1 cellular context compared by ENCODE assay signal in the genomic region with DNA sequence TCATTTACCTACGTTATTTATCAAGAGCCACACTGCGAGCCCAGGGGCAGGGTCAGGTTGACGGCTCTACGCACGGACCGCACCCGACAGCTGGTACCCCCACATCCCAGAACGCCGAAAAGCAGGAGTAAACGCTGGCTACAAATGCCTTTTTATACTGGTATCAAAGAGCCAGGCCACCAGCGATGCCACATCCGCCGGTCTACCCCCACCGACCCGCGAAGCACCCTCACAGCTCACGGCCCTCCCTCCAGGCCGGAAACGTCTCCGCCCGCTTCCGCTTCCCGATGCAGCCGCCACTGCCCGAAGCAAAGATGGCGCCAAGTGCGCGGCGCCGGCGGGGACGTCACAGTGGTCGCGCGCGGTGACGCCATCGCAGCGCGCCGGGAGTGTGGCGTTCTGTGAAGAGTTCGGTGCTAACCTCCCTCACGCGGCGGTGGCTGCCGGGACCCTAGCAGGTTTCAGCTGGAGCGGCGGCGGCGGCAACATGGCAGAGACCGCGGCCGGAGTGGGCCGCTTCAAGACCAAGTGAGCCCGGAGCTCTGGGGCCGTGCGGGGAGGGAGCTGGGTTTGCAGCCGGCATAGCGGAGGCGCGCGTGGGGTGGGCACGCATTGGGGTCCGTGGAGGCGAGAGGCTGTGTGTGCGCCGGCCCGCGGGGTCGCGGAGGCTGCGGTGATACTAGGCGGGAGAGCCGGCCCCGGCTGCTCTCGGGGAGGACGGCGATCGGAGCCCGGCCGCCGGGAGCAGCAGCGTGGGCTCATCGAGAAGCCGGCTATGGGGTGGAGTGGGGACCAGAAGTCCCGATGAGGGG.
A peak's percentile ranks its signal among the peaks of the same experiment; 100 is the strongest.
TF ChIP-seq lines count a peak whose summit lies in the region.

A gene (plus strand): TSS at position 376 of the 812 bp plus-strand sequence. CDS start 112 bp downstream, at position 488.

TF ChIP-seq in HepG2, 621 proteins besides CTCF, POLR2A, EP300 and RAD21 (continued from another document and continues in another):
- TF ChIP-seq, protein P1, sequence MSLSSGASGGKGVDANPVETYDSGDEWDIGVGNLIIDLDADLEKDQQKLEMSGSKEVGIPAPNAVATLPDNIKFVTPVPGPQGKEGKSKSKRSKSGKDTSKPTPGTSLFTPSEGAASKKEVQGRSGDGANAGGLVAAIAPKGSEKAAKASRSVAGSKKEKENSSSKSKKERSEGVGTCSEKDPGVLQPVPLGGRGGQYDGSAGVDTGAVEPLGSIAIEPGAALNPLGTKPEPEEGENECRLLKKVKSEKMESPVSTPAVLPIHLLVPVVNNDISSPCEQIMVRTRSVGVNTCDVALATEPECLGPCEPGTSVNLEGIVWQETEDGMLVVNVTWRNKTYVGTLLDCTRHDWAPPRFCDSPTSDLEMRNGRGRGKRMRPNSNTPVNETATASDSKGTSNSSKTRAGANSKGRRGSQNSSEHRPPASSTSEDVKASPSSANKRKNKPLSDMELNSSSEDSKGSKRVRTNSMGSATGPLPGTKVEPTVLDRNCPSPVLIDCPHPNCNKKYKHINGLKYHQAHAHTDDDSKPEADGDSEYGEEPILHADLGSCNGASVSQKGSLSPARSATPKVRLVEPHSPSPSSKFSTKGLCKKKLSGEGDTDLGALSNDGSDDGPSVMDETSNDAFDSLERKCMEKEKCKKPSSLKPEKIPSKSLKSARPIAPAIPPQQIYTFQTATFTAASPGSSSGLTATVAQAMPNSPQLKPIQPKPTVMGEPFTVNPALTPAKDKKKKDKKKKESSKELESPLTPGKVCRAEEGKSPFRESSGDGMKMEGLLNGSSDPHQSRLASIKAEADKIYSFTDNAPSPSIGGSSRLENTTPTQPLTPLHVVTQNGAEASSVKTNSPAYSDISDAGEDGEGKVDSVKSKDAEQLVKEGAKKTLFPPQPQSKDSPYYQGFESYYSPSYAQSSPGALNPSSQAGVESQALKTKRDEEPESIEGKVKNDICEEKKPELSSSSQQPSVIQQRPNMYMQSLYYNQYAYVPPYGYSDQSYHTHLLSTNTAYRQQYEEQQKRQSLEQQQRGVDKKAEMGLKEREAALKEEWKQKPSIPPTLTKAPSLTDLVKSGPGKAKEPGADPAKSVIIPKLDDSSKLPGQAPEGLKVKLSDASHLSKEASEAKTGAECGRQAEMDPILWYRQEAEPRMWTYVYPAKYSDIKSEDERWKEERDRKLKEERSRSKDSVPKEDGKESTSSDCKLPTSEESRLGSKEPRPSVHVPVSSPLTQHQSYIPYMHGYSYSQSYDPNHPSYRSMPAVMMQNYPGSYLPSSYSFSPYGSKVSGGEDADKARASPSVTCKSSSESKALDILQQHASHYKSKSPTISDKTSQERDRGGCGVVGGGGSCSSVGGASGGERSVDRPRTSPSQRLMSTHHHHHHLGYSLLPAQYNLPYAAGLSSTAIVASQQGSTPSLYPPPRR (CRISPR knock-in tag; IDR thresholded peaks at IDR 0.05; ENCODE audit: borderline replicate concordance), result peak; percentile 81
- TF ChIP-seq ZNF891 (CRISPR knock-in tag; IDR thresholded peaks at IDR 0.05) (no peak), ZNF337 (CRISPR knock-in tag; IDR thresholded peaks at IDR 0.05; ENCODE audit: borderline replicate concordance, low read depth) (peak; percentile 71; the same call in 1 of the 2 replicates), BRCA1 (CRISPR knock-in tag; IDR thresholded peaks at IDR 0.05) (0 out of 2 replicates have a peak, but pooled peaks have one; percentile 56), ATF1 (CRISPR knock-in tag; IDR thresholded peaks at IDR 0.05) (peak; percentile 100), WIZ (CRISPR knock-in tag; IDR thresholded peaks at IDR 0.05) (peak; percentile 45; the same call in 1 of the 2 replicates), DR1 (CRISPR knock-in tag; IDR thresholded peaks at IDR 0.05) (peak; percentile 89), EED (CRISPR knock-in tag; IDR thresholded peaks at IDR 0.05) (peak; percentile 37; the same call in 1 of the 2 replicates), GTF2F1 (IDR thresholded peaks at IDR 0.05; ENCODE audit: low read length) (no peak), SP4 (CRISPR knock-in tag; IDR thresholded peaks at IDR 0.05) (peak; percentile 97), ZFP82 (CRISPR knock-in tag; IDR thresholded peaks at IDR 0.05; ENCODE audit: borderline replicate concordance) (no peak), PHB2 (IDR thresholded peaks at IDR 0.05; ENCODE audit: partially characterized antibody) (no peak), MZF1 (CRISPR knock-in tag; IDR thresholded peaks at IDR 0.05; ENCODE audit: borderline replicate concordance) (0 out of 2 replicates have a peak, but pooled peaks have one; percentile 81), RARA (CRISPR knock-in tag; IDR thresholded peaks at IDR 0.05) (peak; percentile 56), ZFP37 (CRISPR knock-in tag; IDR thresholded peaks at IDR 0.05; ENCODE audit: borderline replicate concordance) (peak; percentile 8; the same call in 1 of the 2 replicates), ETV5 (CRISPR knock-in tag; IDR thresholded peaks at IDR 0.05; ENCODE audit: borderline replicate concordance) (peak; percentile 94), SMYD3 (CRISPR knock-in tag; IDR thresholded peaks at IDR 0.05) (no peak), HOXD1 (CRISPR knock-in tag; IDR thresholded peaks at IDR 0.05) (peak; percentile 26; the same call in 1 of the 2 replicates), HMG20A (CRISPR knock-in tag; IDR thresholded peaks at IDR 0.05; ENCODE audit: borderline replicate concordance) (0 out of 2 replicates have a peak, but pooled peaks have one; percentile 21), ZNF605 (CRISPR knock-in tag; IDR thresholded peaks at IDR 0.05) (peak; percentile 73; the same call in 1 of the 2 replicates), SRY (CRISPR knock-in tag; IDR thresholded peaks at IDR 0.05) (peak; percentile 39; the same call in 1 of the 2 replicates), PCBP1 (IDR thresholded peaks at IDR 0.05; ENCODE audit: borderline replicate concordance, low read depth, low read length) (no peak), ARNTL (CRISPR knock-in tag; IDR thresholded peaks at IDR 0.05) (peak; percentile 84), RFXAP (CRISPR knock-in tag; IDR thresholded peaks at IDR 0.05; ENCODE audit: borderline replicate concordance) (no peak; the same call in 1 of the 2 replicates), ZNF468 (CRISPR knock-in tag; IDR thresholded peaks at IDR 0.05) (no peak), ZBTB1 (CRISPR knock-in tag; IDR thresholded peaks at IDR 0.05; ENCODE audit: borderline replicate concordance) (no peak), NFIC (IDR thresholded peaks at IDR 0.05; ENCODE audit: low read length) (no peak), DPF2 (CRISPR knock-in tag; IDR thresholded peaks at IDR 0.05; ENCODE audit: borderline replicate concordance, low read depth) (no peak), TOPORS (CRISPR knock-in tag; IDR thresholded peaks at IDR 0.05) (peak; percentile 69; the same call in 1 of the 2 replicates), KMT2A (CRISPR knock-in tag; IDR thresholded peaks at IDR 0.05) (peak; percentile 95), MYC (CRISPR knock-in tag; IDR thresholded peaks at IDR 0.05; ENCODE audit: borderline replicate concordance) (peak; percentile 93), JUND (CRISPR knock-in tag; IDR thresholded peaks at IDR 0.05) (peak; percentile 79), ZBTB3 (CRISPR knock-in tag; IDR thresholded peaks at IDR 0.05; ENCODE audit: borderline replicate concordance, low read depth) (peak; percentile 75; the same call in 1 of the 2 replicates)
- TF ChIP-seq, protein P2, sequence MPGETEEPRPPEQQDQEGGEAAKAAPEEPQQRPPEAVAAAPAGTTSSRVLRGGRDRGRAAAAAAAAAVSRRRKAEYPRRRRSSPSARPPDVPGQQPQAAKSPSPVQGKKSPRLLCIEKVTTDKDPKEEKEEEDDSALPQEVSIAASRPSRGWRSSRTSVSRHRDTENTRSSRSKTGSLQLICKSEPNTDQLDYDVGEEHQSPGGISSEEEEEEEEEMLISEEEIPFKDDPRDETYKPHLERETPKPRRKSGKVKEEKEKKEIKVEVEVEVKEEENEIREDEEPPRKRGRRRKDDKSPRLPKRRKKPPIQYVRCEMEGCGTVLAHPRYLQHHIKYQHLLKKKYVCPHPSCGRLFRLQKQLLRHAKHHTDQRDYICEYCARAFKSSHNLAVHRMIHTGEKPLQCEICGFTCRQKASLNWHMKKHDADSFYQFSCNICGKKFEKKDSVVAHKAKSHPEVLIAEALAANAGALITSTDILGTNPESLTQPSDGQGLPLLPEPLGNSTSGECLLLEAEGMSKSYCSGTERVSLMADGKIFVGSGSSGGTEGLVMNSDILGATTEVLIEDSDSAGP (CRISPR knock-in tag; IDR thresholded peaks at IDR 0.05; ENCODE audit: borderline replicate concordance), result peak; percentile 95
- TF ChIP-seq, protein P3, sequence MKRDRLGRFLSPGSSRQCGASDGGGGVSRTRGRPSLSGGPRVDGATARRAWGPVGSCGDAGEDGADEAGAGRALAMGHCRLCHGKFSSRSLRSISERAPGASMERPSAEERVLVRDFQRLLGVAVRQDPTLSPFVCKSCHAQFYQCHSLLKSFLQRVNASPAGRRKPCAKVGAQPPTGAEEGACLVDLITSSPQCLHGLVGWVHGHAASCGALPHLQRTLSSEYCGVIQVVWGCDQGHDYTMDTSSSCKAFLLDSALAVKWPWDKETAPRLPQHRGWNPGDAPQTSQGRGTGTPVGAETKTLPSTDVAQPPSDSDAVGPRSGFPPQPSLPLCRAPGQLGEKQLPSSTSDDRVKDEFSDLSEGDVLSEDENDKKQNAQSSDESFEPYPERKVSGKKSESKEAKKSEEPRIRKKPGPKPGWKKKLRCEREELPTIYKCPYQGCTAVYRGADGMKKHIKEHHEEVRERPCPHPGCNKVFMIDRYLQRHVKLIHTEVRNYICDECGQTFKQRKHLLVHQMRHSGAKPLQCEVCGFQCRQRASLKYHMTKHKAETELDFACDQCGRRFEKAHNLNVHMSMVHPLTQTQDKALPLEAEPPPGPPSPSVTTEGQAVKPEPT (CRISPR knock-in tag; IDR thresholded peaks at IDR 0.05; ENCODE audit: low read depth), result 0 out of 2 replicates have a peak, but pooled peaks have one; percentile 48
- TF ChIP-seq, protein P4, sequence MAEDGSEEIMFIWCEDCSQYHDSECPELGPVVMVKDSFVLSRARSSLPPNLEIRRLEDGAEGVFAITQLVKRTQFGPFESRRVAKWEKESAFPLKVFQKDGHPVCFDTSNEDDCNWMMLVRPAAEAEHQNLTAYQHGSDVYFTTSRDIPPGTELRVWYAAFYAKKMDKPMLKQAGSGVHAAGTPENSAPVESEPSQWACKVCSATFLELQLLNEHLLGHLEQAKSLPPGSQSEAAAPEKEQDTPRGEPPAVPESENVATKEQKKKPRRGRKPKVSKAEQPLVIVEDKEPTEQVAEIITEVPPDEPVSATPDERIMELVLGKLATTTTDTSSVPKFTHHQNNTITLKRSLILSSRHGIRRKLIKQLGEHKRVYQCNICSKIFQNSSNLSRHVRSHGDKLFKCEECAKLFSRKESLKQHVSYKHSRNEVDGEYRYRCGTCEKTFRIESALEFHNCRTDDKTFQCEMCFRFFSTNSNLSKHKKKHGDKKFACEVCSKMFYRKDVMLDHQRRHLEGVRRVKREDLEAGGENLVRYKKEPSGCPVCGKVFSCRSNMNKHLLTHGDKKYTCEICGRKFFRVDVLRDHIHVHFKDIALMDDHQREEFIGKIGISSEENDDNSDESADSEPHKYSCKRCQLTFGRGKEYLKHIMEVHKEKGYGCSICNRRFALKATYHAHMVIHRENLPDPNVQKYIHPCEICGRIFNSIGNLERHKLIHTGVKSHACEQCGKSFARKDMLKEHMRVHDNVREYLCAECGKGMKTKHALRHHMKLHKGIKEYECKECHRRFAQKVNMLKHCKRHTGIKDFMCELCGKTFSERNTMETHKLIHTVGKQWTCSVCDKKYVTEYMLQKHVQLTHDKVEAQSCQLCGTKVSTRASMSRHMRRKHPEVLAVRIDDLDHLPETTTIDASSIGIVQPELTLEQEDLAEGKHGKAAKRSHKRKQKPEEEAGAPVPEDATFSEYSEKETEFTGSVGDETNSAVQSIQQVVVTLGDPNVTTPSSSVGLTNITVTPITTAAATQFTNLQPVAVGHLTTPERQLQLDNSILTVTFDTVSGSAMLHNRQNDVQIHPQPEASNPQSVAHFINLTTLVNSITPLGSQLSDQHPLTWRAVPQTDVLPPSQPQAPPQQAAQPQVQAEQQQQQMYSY (CRISPR knock-in tag; IDR thresholded peaks at IDR 0.05), result no peak
- TF ChIP-seq, protein P5, sequence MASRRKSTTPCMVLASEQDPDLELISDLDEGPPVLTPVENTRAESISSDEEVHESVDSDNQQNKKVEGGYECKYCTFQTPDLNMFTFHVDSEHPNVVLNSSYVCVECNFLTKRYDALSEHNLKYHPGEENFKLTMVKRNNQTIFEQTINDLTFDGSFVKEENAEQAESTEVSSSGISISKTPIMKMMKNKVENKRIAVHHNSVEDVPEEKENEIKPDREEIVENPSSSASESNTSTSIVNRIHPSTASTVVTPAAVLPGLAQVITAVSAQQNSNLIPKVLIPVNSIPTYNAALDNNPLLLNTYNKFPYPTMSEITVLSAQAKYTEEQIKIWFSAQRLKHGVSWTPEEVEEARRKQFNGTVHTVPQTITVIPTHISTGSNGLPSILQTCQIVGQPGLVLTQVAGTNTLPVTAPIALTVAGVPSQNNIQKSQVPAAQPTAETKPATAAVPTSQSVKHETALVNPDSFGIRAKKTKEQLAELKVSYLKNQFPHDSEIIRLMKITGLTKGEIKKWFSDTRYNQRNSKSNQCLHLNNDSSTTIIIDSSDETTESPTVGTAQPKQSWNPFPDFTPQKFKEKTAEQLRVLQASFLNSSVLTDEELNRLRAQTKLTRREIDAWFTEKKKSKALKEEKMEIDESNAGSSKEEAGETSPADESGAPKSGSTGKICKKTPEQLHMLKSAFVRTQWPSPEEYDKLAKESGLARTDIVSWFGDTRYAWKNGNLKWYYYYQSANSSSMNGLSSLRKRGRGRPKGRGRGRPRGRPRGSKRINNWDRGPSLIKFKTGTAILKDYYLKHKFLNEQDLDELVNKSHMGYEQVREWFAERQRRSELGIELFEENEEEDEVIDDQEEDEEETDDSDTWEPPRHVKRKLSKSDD (CRISPR knock-in tag; IDR thresholded peaks at IDR 0.05; ENCODE audit: low read depth), result peak; percentile 100
- TF ChIP-seq, protein P6, sequence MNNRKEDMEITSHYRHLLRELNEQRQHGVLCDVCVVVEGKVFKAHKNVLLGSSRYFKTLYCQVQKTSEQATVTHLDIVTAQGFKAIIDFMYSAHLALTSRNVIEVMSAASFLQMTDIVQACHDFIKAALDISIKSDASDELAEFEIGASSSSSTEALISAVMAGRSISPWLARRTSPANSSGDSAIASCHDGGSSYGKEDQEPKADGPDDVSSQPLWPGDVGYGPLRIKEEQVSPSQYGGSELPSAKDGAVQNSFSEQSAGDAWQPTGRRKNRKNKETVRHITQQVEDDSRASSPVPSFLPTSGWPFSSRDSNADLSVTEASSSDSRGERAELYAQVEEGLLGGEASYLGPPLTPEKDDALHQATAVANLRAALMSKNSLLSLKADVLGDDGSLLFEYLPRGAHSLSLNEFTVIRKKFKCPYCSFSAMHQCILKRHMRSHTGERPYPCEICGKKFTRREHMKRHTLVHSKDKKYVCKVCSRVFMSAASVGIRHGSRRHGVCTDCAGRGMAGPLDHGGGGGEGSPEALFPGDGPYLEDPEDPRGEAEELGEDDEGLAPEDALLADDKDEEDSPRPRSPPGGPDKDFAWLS (CRISPR knock-in tag; IDR thresholded peaks at IDR 0.05; ENCODE audit: borderline replicate concordance), result 0 out of 2 replicates have a peak, but pooled peaks have one; percentile 23
- TF ChIP-seq, protein P7, sequence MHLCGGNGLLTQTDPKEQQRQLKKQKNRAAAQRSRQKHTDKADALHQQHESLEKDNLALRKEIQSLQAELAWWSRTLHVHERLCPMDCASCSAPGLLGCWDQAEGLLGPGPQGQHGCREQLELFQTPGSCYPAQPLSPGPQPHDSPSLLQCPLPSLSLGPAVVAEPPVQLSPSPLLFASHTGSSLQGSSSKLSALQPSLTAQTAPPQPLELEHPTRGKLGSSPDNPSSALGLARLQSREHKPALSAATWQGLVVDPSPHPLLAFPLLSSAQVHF (CRISPR knock-in tag; IDR thresholded peaks at IDR 0.05), result 0 out of 2 replicates have a peak, but pooled peaks have one; percentile 42
- TF ChIP-seq, protein P8, sequence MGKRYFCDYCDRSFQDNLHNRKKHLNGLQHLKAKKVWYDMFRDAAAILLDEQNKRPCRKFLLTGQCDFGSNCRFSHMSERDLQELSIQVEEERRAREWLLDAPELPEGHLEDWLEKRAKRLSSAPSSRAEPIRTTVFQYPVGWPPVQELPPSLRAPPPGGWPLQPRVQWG (CRISPR knock-in tag; IDR thresholded peaks at IDR 0.05; ENCODE audit: borderline replicate concordance, low read depth), result no peak
